ENCODE assay signal across 10 cellular contexts in the genomic region with DNA sequence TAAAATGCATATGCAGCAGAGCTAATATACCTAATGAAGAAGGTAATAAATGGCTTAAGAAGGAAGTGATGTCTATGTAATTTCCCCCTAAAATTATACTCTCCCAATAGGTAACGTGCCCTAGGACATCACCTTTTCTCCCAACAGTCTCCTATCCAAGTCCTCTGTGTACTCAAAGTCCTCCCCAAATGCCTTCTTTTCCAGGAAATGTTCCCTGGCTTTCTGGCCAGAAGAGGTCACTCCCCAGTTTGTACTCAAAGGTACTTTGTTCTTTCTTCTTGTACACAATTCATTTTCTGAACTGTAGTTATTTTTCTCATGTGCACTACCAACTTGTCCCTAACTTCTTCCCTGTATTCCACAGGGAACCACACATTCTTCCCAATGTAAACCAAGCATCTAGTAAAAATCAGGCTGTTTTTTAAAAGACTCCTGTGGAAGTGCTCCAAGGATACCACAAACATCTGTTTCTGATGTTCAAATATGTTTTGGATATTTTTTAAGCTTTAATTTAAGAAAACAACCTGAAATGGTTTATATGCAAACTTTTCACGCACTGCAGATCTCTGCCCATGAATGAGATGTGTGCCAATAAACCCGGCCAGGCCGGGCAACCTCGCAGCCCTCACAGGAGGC.
DNase-seq lines count a peak whose midpoint lies in the region; ATAC-seq and TF ChIP-seq lines count a peak whose summit lies in the region.
"Had no signal": no experiment of that assay in that cellular context is flagged by ENCODE, and none has a peak within 500 bp of the region (broad histone marks: within the 10 kb centered on the region; RNA-seq: fewer than 3 reads in every experiment).

No MANE protein-coding gene starts in this region.

- no peak for TF ChIP-seq CTCF in DOHH2 (IDR thresholded peaks at IDR 0.05; ENCODE audit: low read depth, low read length, poor library complexity, severe bottlenecking)
- TF ChIP-seq CTCF in activated B cell treated with CpG ODN at 0.5 μM for 24 hours (IDR thresholded peaks at IDR 0.05) = no peak
- TF ChIP-seq CTCF in gastroesophageal sphincter (IDR thresholded peaks at IDR 0.05) = peak in 1 of 4 experiments; percentile 16
- no peak for TF ChIP-seq CTCF in gastrocnemius medialis (IDR thresholded peaks at IDR 0.05 in 4 of 5, conservative IDR thresholded peaks at IDR 0.05 in 1 of 5)
- TF ChIP-seq CTCF in A673 (conservative IDR thresholded peaks at IDR 0.05; ENCODE audit: low read depth, low read length) = no peak

- H3K9me3 Mint-ChIP-seq in activated B cell treated with CpG ODN at 0.5 μM for 24 hours = no peaks in the 10 kb centered on the region
- H3K9me3 Mint-ChIP-seq: brain had no signal

- H3K4me1 Mint-ChIP-seq in activated B cell treated with CpG ODN at 0.5 μM for 24 hours = peaks cover 79% of the 10 kb centered on the region

- no peaks in the 10 kb centered on the region for H3K27me3 ChIP-seq in DOHH2 (ENCODE audit: control insufficient read depth, low read length)
- H3K27me3 ChIP-seq in gastroesophageal sphincter = no peaks in the 10 kb centered on the region
- H3K27me3 ChIP-seq in gastrocnemius medialis = no peaks in the 10 kb centered on the region
- H3K27me3 ChIP-seq in A673 (replicated peaks; ENCODE audit: insufficient read depth, low read depth, low read length, poor library complexity) = no peaks in the 10 kb centered on the region

- H3K36me3 ChIP-seq in DOHH2 (ENCODE audit: control insufficient read depth, low read length) = peaks cover 50% of the 10 kb centered on the region
- peaks cover 0 to 7% of the 10 kb centered on the region in 2 donors for H3K36me3 ChIP-seq in gastroesophageal sphincter
- H3K36me3 ChIP-seq in gastrocnemius medialis = peaks cover 0 to 14% of the 10 kb centered on the region in 2 donors
- no peaks in the 10 kb centered on the region for H3K36me3 ChIP-seq in A673 (ENCODE audit: insufficient read depth, low read length, poor library complexity, severe bottlenecking)

- CTCF ChIA-PET in activated B cell treated with CpG ODN at 0.5 μM for 24 hours (lab: Charles Lee) = interaction anchor here (0.9 to 4.2 kb wide), 4 partner anchors 11 to 100 kb away, joined by 3 to 33 read pairs (median 8); no protein-coding TSS in a partner anchor
- CTCF ChIA-PET in A673 (lab: Charles Lee) = interaction anchor here (0.7 kb wide), 1 partner anchor 9 kb away, joined by 3 read pairs; no protein-coding TSS in a partner anchor

- intact Hi-C loops in activated B cell treated with CpG ODN at 0.5 μM for 24 hours (cut with micrococcal nuclease) = loop anchor here (2.0 to 5.0 kb wide), 2 partner anchors 14 to 36 kb away; no protein-coding TSS in a partner anchor
- intact Hi-C loops in gastrocnemius medialis (cut with DNase I; ENCODE audit: low total_unique reads) = loop anchor here (5.0 kb wide), 1 partner anchor 34 kb away; no protein-coding TSS in a partner anchor
- intact Hi-C loops in A673 (cut with micrococcal nuclease; ENCODE audit: unreplicated experiment) = no loop called here

- peaks cover under 1% of the 10 kb centered on the region; the same call in 1 of the 2 replicates for H3F3A ChIP-seq in DOHH2 (ENCODE audit: control insufficient read depth, insufficient read depth)

- DNase-seq in activated B cell treated with CpG ODN at 0.5 μM for 24 hours (no peak), gastrocnemius medialis (no peak), NOMO-1 (lab: John Stamatoyannopoulos, UW; ENCODE audit: unreplicated experiment in 2 of 2) (no peak), A673 (ENCODE audit: low spot score) (no peak), OCI-M1 (lab: John Stamatoyannopoulos, UW) (no peak), NCI-H446 (lab: John Stamatoyannopoulos, UW) (no peak)
- DNase-seq: islet precursor cell had no signal

- no peaks in the 10 kb centered on the region for H3K27me3 Mint-ChIP-seq in activated B cell treated with CpG ODN at 0.5 μM for 24 hours

- H3K36me3 Mint-ChIP-seq in activated B cell treated with CpG ODN at 0.5 μM for 24 hours (ENCODE audit: low read depth) = peaks cover 29% of the 10 kb centered on the region
- H3K36me3 Mint-ChIP-seq: brain had no signal

- H3K79me2 ChIP-seq in DOHH2 (ENCODE audit: control insufficient read depth, low read length) = peaks cover 85% of the 10 kb centered on the region

- WGBS in gastroesophageal sphincter (ENCODE audit: low coverage in 1 of 2), 2 donors = 47 to 57% methylated on average over 5 of the region's 5 CpGs

- H3K9me2 ChIP-seq in DOHH2 (replicated peaks; ENCODE audit: control insufficient read depth, low read length) = no peaks in the 10 kb centered on the region

- POLR2A ChIA-PET in activated B cell treated with CpG ODN at 0.5 μM for 24 hours (lab: Charles Lee) = interaction anchor here (0.6 to 2.9 kb wide), 9 partner anchors 8 to 61 kb away, joined by 4 to 8 read pairs (median 6); no protein-coding TSS in a partner anchor
- POLR2A ChIA-PET in A673 (lab: Charles Lee; ENCODE audit: low non-redundant PET) = no interaction called here

- in situ Hi-C loops in gastrocnemius medialis (cut with MboI; ENCODE audit: low sequenced_read_pairs in 4 of 4) = no loop called here

- no peak for TF ChIP-seq POLR2A in gastroesophageal sphincter (IDR thresholded peaks at IDR 0.05)
- no peak for TF ChIP-seq POLR2A in gastrocnemius medialis (IDR thresholded peaks at IDR 0.05)

- H3K4me1 ChIP-seq in DOHH2 (ENCODE audit: control insufficient read depth, low read length) = peaks cover 66% of the 10 kb centered on the region
- peaks cover 16 to 100% (median 64%) of the 10 kb centered on the region in 3 donors for H3K4me1 ChIP-seq in gastroesophageal sphincter
- H3K4me1 ChIP-seq in gastrocnemius medialis = peaks cover 94 to 96% of the 10 kb centered on the region in 2 donors
- H3K4me1 ChIP-seq in A673 (ENCODE audit: insufficient read depth, low read length, poor library complexity, severe bottlenecking) = peaks cover 56% of the 10 kb centered on the region

- H3K4me3 ChIP-seq in DOHH2 (ENCODE audit: low read length) (no peak overlapping the region), gastroesophageal sphincter (no peak overlapping the region), gastrocnemius medialis (peak overlapping the region in 2 of 4 donors; percentile 11 to 13), A673 (ENCODE audit: low read depth, low read length, poor library complexity, severe bottlenecking) (no peak overlapping the region)

- no TSS peak for BruUV-seq in A673 (replicated peaks; lab: Mats Ljungman, UMichigan)

- TF ChIP-seq EP300 in gastroesophageal sphincter (IDR thresholded peaks at IDR 0.05) = no peak

- H3K9me3 ChIP-seq in DOHH2 (ENCODE audit: control insufficient read depth, insufficient read depth, low read length) = no peaks in the 10 kb centered on the region
- H3K9me3 ChIP-seq in gastroesophageal sphincter = no peaks in the 10 kb centered on the region
- H3K9me3 ChIP-seq in gastrocnemius medialis = no peaks in the 10 kb centered on the region
- no peaks in the 10 kb centered on the region for H3K9me3 ChIP-seq in A673 (ENCODE audit: low read depth, low read length, poor library complexity, severe bottlenecking)

- peak overlapping the region; percentile 32 for H3K4me2 ChIP-seq in DOHH2 (ENCODE audit: low read length)

- ATAC-seq in activated B cell treated with CpG ODN at 0.5 μM for 24 hours (ENCODE audit: low read depth) (no peak), gastroesophageal sphincter (no peak), gastrocnemius medialis (peak; percentile 18 to 28)

- no peak overlapping the region for H3K27ac ChIP-seq in DOHH2 (ENCODE audit: low read depth, low read length)
- H3K27ac ChIP-seq in gastroesophageal sphincter = peak overlapping the region; percentile 16 to 85 (median 80)
- H3K27ac ChIP-seq in gastrocnemius medialis = peak overlapping the region; percentile 39 to 66 (median 48)
- no peak overlapping the region for H3K27ac ChIP-seq in A673 (ENCODE audit: low read depth, low read length, poor library complexity, severe bottlenecking)

- H4K20me1 ChIP-seq in DOHH2 (ENCODE audit: control insufficient read depth, insufficient read depth, low read depth, low read length) = peaks cover 10% of the 10 kb centered on the region; the same call in 1 of the 2 replicates

- H3K4me3 Mint-ChIP-seq in activated B cell treated with CpG ODN at 0.5 μM for 24 hours = peak overlapping the region; percentile 4
- H3K4me3 Mint-ChIP-seq: brain had no signal

- H3K27ac Mint-ChIP-seq in activated B cell treated with CpG ODN at 0.5 μM for 24 hours = peak overlapping the region; percentile 79

Comparison
In these comparisons a context has a peak if more than half of its experiments do, and no peak if none do; other contexts are left out.
1. H3K27ac ChIP-seq: peak in gastroesophageal sphincter (4 of 4) and gastrocnemius medialis (4 of 4); none in DOHH2 (single experiment) and A673 (single experiment).
2. ATAC-seq: peak in gastrocnemius medialis (2 of 2); none in activated B cell treated with CpG ODN at 0.5 μM for 24 hours (single experiment) and gastroesophageal sphincter (single experiment).